1 cellular context compared by ENCODE assay signal in the genomic region with DNA sequence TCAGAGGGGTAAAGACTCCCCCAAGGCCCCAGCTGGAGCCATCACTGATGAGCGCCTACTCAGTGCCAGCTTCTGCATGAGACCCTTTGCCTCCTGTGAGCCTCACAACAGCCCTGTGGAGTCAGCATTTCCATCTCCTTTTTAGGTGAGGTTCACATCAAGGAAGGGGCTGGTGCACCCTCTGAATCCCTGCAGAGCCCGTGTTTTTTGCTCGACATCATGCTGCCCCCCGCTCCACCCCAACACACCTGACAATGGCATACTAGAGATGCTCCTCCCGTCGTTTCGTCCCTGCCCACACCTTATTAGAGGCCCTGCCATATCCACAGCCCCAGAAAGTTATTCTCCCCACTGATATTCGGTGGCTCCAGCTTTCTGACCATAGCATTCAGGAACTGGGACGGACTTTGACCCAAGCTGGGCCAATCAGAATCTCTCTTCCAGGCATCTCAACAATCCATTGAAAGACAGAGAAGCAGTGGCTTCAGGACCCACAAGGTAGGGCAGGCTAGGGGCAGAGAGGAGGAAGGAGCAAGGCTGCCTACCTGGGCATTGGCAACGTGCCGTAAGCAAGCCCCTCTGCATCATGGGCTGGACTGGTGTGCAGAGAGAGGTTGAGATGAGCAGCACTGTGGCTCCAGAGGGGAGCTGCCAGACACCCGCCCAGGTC.
TF ChIP-seq lines count a peak whose summit lies in the region.

No MANE protein-coding gene starts in this region.

TF ChIP-seq in IMR-90, 13 proteins besides CTCF, POLR2A, EP300 and RAD21:
- TF ChIP-seq MXI1 (IDR thresholded peaks at IDR 0.05; ENCODE audit: borderline replicate concordance, low read depth, low read length) = no peak
- TF ChIP-seq CHD1 (IDR thresholded peaks at IDR 0.05; ENCODE audit: low read depth, low read length) = no peak
- TF ChIP-seq RFX5 (IDR thresholded peaks at IDR 0.05; ENCODE audit: low read depth, low read length) = no peak
- no peak for TF ChIP-seq SMC3 (IDR thresholded peaks at IDR 0.05; ENCODE audit: low read depth, low read length)
- TF ChIP-seq RCOR1 (IDR thresholded peaks at IDR 0.05; ENCODE audit: insufficient replicate concordance, low read length) = no peak
- no peak for TF ChIP-seq MAFK (IDR thresholded peaks at IDR 0.05; ENCODE audit: low read depth, low read length)
- TF ChIP-seq FOS (IDR thresholded peaks at IDR 0.05; ENCODE audit: low read depth, low read length) = no peak
- no peak for TF ChIP-seq CEBPB (IDR thresholded peaks at IDR 0.05; ENCODE audit: low read depth, low read length)
- TF ChIP-seq, protein P1, sequence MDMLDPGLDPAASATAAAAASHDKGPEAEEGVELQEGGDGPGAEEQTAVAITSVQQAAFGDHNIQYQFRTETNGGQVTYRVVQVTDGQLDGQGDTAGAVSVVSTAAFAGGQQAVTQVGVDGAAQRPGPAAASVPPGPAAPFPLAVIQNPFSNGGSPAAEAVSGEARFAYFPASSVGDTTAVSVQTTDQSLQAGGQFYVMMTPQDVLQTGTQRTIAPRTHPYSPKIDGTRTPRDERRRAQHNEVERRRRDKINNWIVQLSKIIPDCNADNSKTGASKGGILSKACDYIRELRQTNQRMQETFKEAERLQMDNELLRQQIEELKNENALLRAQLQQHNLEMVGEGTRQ (IDR thresholded peaks at IDR 0.05; ENCODE audit: low read depth, low read length) = no peak
- TF ChIP-seq MAZ (IDR thresholded peaks at IDR 0.05; ENCODE audit: borderline replicate concordance, low read depth, low read length) = no peak
- TF ChIP-seq, protein P2, sequence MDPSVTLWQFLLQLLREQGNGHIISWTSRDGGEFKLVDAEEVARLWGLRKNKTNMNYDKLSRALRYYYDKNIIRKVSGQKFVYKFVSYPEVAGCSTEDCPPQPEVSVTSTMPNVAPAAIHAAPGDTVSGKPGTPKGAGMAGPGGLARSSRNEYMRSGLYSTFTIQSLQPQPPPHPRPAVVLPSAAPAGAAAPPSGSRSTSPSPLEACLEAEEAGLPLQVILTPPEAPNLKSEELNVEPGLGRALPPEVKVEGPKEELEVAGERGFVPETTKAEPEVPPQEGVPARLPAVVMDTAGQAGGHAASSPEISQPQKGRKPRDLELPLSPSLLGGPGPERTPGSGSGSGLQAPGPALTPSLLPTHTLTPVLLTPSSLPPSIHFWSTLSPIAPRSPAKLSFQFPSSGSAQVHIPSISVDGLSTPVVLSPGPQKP (IDR thresholded peaks at IDR 0.05; ENCODE audit: borderline replicate concordance, low read depth, low read length) = no peak
- TF ChIP-seq NFE2L2 (IDR thresholded peaks at IDR 0.05; ENCODE audit: low read depth, low read length) = no peak
- no peak for TF ChIP-seq BHLHE40 (IDR thresholded peaks at IDR 0.05; ENCODE audit: low read depth, low read length)
